Comparison of ENCODE assay signal across 18 cellular contexts in genomic region chr14:95336192-95336760, GRCh38.
"Had no signal": no experiment of that assay in that cellular context is flagged by ENCODE, and none has a peak within 500 bp of the region (broad histone marks: within the 10 kb centered on the region; RNA-seq: fewer than 3 reads in every experiment).

No MANE protein-coding gene starts in this region.

- H2AFZ ChIP-seq: hepatocyte had no signal

- H3K36me3 ChIP-seq: colonic mucosa, sigmoid colon, stomach, thoracic aorta, transverse colon had no signal

- DNase-seq: colonic mucosa; effector CD4-positive, alpha-beta T cell; foreskin melanocyte; head of caudate nucleus; kidney; left colon; mesendoderm; naive thymus-derived CD4-positive, alpha-beta T cell; nephron progenitor cell; posterior cingulate gyrus; sigmoid colon; stimulated activated naive CD4-positive, alpha-beta T cell; stomach; substantia nigra; transverse colon had no signal

- H3K9me3 ChIP-seq: colonic mucosa, sigmoid colon, thoracic aorta, transverse colon had no signal

- FAIRE-seq: kidney had no signal

- H3K4me1 Mint-ChIP-seq: nephron progenitor cell had no signal

- ATAC-seq: left colon; naive thymus-derived CD4-positive, alpha-beta T cell had no signal

- H3K36me3 Mint-ChIP-seq: naive thymus-derived CD4-positive, alpha-beta T cell had no signal

- H3K27ac ChIP-seq: colonic mucosa, hepatocyte, sigmoid colon, skin epidermis, stomach, thoracic aorta, transverse colon had no signal

- H3K27me3 ChIP-seq: colonic mucosa, sigmoid colon, transverse colon had no signal

- H3K4me3 Mint-ChIP-seq: naive thymus-derived CD4-positive, alpha-beta T cell; nephron progenitor cell had no signal

- H3K4me3 ChIP-seq: colonic mucosa, hepatocyte, sigmoid colon, skin epidermis, stomach, thoracic aorta, transverse colon had no signal

- H3K27ac Mint-ChIP-seq: naive thymus-derived CD4-positive, alpha-beta T cell; nephron progenitor cell had no signal

- H3K4me2 ChIP-seq: hepatocyte had no signal

- H3K79me2 ChIP-seq: hepatocyte had no signal
